ENCODE assay signal across 17 cellular contexts in genomic region chr5:175384724-175385552, GRCh38. TPM values are rescaled to one million over a fixed set of nuclear protein-coding genes. Genes with fewer than 3 reads are reported as not detected.
A peak's percentile ranks its signal among the peaks of the same experiment; 100 is the strongest.
DNase-seq lines count a peak whose midpoint lies in the region; ATAC-seq and TF ChIP-seq lines count a peak whose summit lies in the region.
"Had no signal": no experiment of that assay in that cellular context is flagged by ENCODE, and none has a peak within 500 bp of the region (broad histone marks: within the 10 kb centered on the region; RNA-seq: fewer than 3 reads in every experiment).

No MANE protein-coding gene starts in this region.

- intact Hi-C loops in gastrocnemius medialis (cut with DNase I; ENCODE audit: low total_unique reads) (no loop called here), posterior cingulate gyrus (cut with DNase I) (no loop called here)

- no peak for TF ChIP-seq POLR2A in gastrocnemius medialis (IDR thresholded peaks at IDR 0.05)

- in situ Hi-C loops in gastrocnemius medialis (cut with MboI; ENCODE audit: low sequenced_read_pairs in 4 of 4) = no loop called here

- no peaks in the 10 kb centered on the region for H3K36me3 ChIP-seq in ACC112 (ENCODE audit: insufficient read depth, low read length)
- H3K36me3 ChIP-seq in gastrocnemius medialis = no peaks in the 10 kb centered on the region

- no peaks in the 10 kb centered on the region for H3K9me3 ChIP-seq in gastrocnemius medialis

- H3K4me3 ChIP-seq in ACC112 (ENCODE audit: low read depth, low read length) (no peak overlapping the region), gastrocnemius medialis (no peak overlapping the region)
- H3K4me3 ChIP-seq: GM12878 had no signal

- no peak for TF ChIP-seq CTCF in VCaP (conservative IDR thresholded peaks at IDR 0.05)
- TF ChIP-seq CTCF in gastrocnemius medialis (IDR thresholded peaks at IDR 0.05 in 4 of 5, conservative IDR thresholded peaks at IDR 0.05 in 1 of 5) = no peak

- H3K4me1 ChIP-seq in ACC112 (ENCODE audit: control insufficient read depth, insufficient read depth, low read length, unreplicated experiment) (no peaks in the 10 kb centered on the region), gastrocnemius medialis (no peaks in the 10 kb centered on the region)

- H3K27me3 ChIP-seq in ACC112 (ENCODE audit: insufficient read depth, low read length) (no peaks in the 10 kb centered on the region), gastrocnemius medialis (no peaks in the 10 kb centered on the region)

- H3K79me2 ChIP-seq in ACC112 (ENCODE audit: control insufficient read depth, insufficient read depth, low read length, unreplicated experiment) = no peaks in the 10 kb centered on the region

- ATAC-seq in gastrocnemius medialis = no peak
- no peak for ATAC-seq in HG02870 (IDR thresholded peaks at IDR 0.05; ENCODE audit: unreplicated experiment)
- ATAC-seq: CD8-positive, alpha-beta T cell; GM12878; SK-N-SH treated with all-trans-retinoic acid at 6 μM for 48 hours had no signal

- peak overlapping the region; percentile 54; the same call in 1 of the 2 replicates for H3K27ac ChIP-seq in ACC112 (ENCODE audit: low read depth, low read length)
- H3K27ac ChIP-seq in VCaP = peak overlapping the region; percentile 16; the same call in 1 of the 2 replicates
- H3K27ac ChIP-seq in gastrocnemius medialis = no peak overlapping the region

- peak; percentile 58 for DNase-seq in H4 (ENCODE audit: low spot score)
- DNase-seq in NCI-H345 treated with DMSO at 0.1 percent for 48 hours (lab: John Stamatoyannopoulos, UW; ENCODE audit: unreplicated experiment) = peak; percentile 62
- no peak for DNase-seq in gastrocnemius medialis
- DNase-seq in posterior cingulate gyrus = no peak
- DNase-seq: CD8-positive, alpha-beta T cell; DMS 273 treated with DMSO at 0.1 percent for 48 hours; H9; MV-4-11; NCI-H1436 treated with DMSO at 0.1 percent for 48 hours had no signal

- no peak overlapping the region for H2AFZ ChIP-seq in ACC112 (ENCODE audit: low read length, unreplicated experiment)

RNA-seq across cellular contexts. Expression of gene DRD1, which starts 59.0 kb away (rescaled TPM):
- total RNA-seq in H4 (2014; rRNA removed; shearing (Covaris generic)) = 0.25 and 0.29 TPM in 2 replicates
- total RNA-seq in gastrocnemius medialis = not detected
- total RNA-seq: CD8-positive, alpha-beta T cell; GM12878; H9; LHCN-M2; NCI-H460; T-helper 1 cell treated with Interleukin-12 subunit alpha and Interleukin-12 subunit beta and Interleukin-4 antibody, amounts not matched to agents 30 ng/mL and 1 ng/mL, for 36 hours had no signal

Comparison
In these comparisons a context has a peak if more than half of its experiments do, and no peak if none do; other contexts are left out.
1. H3K27ac ChIP-seq: peak in ACC112 (single experiment) and VCaP (single experiment); none in gastrocnemius medialis (0 of 4).
2. DNase-seq: peak in H4 (single experiment) and NCI-H345 treated with DMSO at 0.1 percent for 48 hours (single experiment); none in gastrocnemius medialis (0 of 2) and posterior cingulate gyrus (0 of 10).